In the genomic region with DNA sequence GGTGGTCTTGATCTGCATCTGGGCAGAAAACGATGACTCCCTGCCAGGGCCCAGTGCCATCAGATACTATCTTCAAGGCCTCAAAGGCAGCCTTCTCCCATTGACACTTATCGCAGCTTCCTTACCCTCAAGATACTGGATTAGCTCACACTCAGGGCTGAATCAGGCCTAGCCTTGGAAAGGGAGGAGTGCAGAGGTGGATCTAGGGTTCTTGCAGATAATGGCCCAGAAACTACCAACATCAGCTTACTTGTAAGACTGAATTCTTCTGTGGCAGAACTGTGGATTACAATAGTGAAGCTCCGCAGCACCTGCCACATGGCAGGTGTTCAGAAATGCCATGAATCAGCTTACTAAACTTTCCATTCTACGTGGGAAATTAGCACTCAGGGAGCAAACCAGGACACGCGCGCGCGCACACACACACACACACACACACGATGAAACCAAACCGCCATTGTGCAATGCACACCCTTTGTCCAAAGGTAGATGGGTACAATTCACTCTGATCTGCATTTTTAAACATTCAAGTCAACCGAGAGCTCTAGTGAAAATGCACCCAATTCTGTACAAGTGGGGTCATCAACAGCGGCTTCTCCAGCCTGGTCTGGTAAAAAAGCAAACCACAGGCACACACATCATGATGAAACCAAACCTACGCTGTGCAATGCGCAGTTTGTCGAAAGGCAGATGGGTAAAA, we compare ENCODE assay signal across 8 cellular contexts. TPM values are rescaled to one million over a fixed set of nuclear protein-coding genes. Genes with fewer than 3 reads are reported as not detected.
DNase-seq lines count a peak whose midpoint lies in the region; ATAC-seq and TF ChIP-seq lines count a peak whose summit lies in the region.

No MANE protein-coding gene starts in this region.

- H3K9me3 ChIP-seq in Loucy (ENCODE audit: insufficient read depth, low read depth, low read length), result no peaks in the 10 kb centered on the region
- H3K9me3 ChIP-seq in iPS-15b (ENCODE audit: control insufficient read depth, insufficient read depth, low read length), result no peaks in the 10 kb centered on the region

- H3K4me1 ChIP-seq in Loucy (ENCODE audit: insufficient read depth, low read length, poor library complexity, severe bottlenecking) (peaks cover 51% of the 10 kb centered on the region), iPS-15b (ENCODE audit: control insufficient read depth, insufficient read depth, low read length) (no peaks in the 10 kb centered on the region)

- peaks cover 39% of the 10 kb centered on the region for H3K79me2 ChIP-seq in Loucy (ENCODE audit: insufficient read depth, low read length)

- no peaks in the 10 kb centered on the region for H3K27me3 Mint-ChIP-seq in activated naive CD8-positive, alpha-beta T cell treated with anti-CD3 and anti-CD28 coated beads for 36 hours

- peak; percentile 24 for DNase-seq in DMS53 treated with DMSO at 0.1 percent for 48 hours (lab: John Stamatoyannopoulos, UW; ENCODE audit: unreplicated experiment)
- no peak for DNase-seq in activated naive CD8-positive, alpha-beta T cell treated with anti-CD3 and anti-CD28 coated beads for 36 hours
- no peak for DNase-seq in stimulated activated effector memory CD8-positive, alpha-beta T cell treated with anti-CD3 and anti-CD28 coated beads, Interleukin-12 subunit alpha, Interleukin-12 subunit beta, amount 100 ng/mL, for 72 hours (ENCODE audit: low spot score in 2 of 2)

- no peaks in the 10 kb centered on the region for H3K27me3 ChIP-seq in Loucy (ENCODE audit: insufficient read depth, low read length, poor library complexity, severe bottlenecking)
- no peaks in the 10 kb centered on the region for H3K27me3 ChIP-seq in iPS-15b (ENCODE audit: control insufficient read depth, insufficient read depth, low read length)

- no peak for ATAC-seq in stimulated activated effector memory CD8-positive, alpha-beta T cell treated with anti-CD3 and anti-CD28 coated beads, Interleukin-12 subunit alpha, Interleukin-12 subunit beta, amount 100 ng/mL, for 72 hours
- no peak for ATAC-seq in GM18873 (IDR thresholded peaks at IDR 0.05; ENCODE audit: low FRiP score, unreplicated experiment)
- ATAC-seq in HG03469 (IDR thresholded peaks at IDR 0.05; ENCODE audit: unreplicated experiment), result no peak
- no peak for ATAC-seq in HG02973 (IDR thresholded peaks at IDR 0.05; ENCODE audit: unreplicated experiment)

- peaks cover 5% of the 10 kb centered on the region for H3K36me3 Mint-ChIP-seq in activated naive CD8-positive, alpha-beta T cell treated with anti-CD3 and anti-CD28 coated beads for 36 hours
- peaks cover 16% of the 10 kb centered on the region for H3K36me3 Mint-ChIP-seq in stimulated activated effector memory CD8-positive, alpha-beta T cell treated with anti-CD3 and anti-CD28 coated beads, Interleukin-12 subunit alpha, Interleukin-12 subunit beta, amount 100 ng/mL, for 72 hours

- peak overlapping the region; percentile 96 for H3K4me3 Mint-ChIP-seq in activated naive CD8-positive, alpha-beta T cell treated with anti-CD3 and anti-CD28 coated beads for 36 hours
- H3K4me3 Mint-ChIP-seq in stimulated activated effector memory CD8-positive, alpha-beta T cell treated with anti-CD3 and anti-CD28 coated beads, Interleukin-12 subunit alpha, Interleukin-12 subunit beta, amount 100 ng/mL, for 72 hours, result peak overlapping the region; percentile 94

- TF ChIP-seq CTCF in Loucy (conservative IDR thresholded peaks at IDR 0.05; ENCODE audit: low read length), result no peak

- peak overlapping the region; percentile 83 for H3K4me3 ChIP-seq in Loucy (ENCODE audit: low read length, poor library complexity, severe bottlenecking)
- H3K4me3 ChIP-seq in iPS-15b (ENCODE audit: low read depth, low read length), result peak overlapping the region; percentile 76

- no peak overlapping the region for H2AFZ ChIP-seq in Loucy (ENCODE audit: low read length)

- no peaks in the 10 kb centered on the region for H3K9me2 ChIP-seq in Loucy (replicated peaks; ENCODE audit: low read depth, low read length)

- H3F3A ChIP-seq in Loucy (ENCODE audit: low read depth), result no peaks in the 10 kb centered on the region

- peak overlapping the region; percentile 85 for H3K27ac Mint-ChIP-seq in activated naive CD8-positive, alpha-beta T cell treated with anti-CD3 and anti-CD28 coated beads for 36 hours
- peak overlapping the region; percentile 88 for H3K27ac Mint-ChIP-seq in stimulated activated effector memory CD8-positive, alpha-beta T cell treated with anti-CD3 and anti-CD28 coated beads, Interleukin-12 subunit alpha, Interleukin-12 subunit beta, amount 100 ng/mL, for 72 hours

- H3K9ac ChIP-seq in Loucy (ENCODE audit: low read depth, low read length, poor library complexity, severe bottlenecking), result peak overlapping the region; percentile 76
- H3K9ac ChIP-seq in iPS-15b (ENCODE audit: low read depth, low read length), result no peak overlapping the region

- H3K9me3 Mint-ChIP-seq in activated naive CD8-positive, alpha-beta T cell treated with anti-CD3 and anti-CD28 coated beads for 36 hours, result no peaks in the 10 kb centered on the region
- no peaks in the 10 kb centered on the region for H3K9me3 Mint-ChIP-seq in stimulated activated effector memory CD8-positive, alpha-beta T cell treated with anti-CD3 and anti-CD28 coated beads, Interleukin-12 subunit alpha, Interleukin-12 subunit beta, amount 100 ng/mL, for 72 hours

- H3K4me1 Mint-ChIP-seq in activated naive CD8-positive, alpha-beta T cell treated with anti-CD3 and anti-CD28 coated beads for 36 hours, result peaks cover 36% of the 10 kb centered on the region
- peaks cover 23% of the 10 kb centered on the region for H3K4me1 Mint-ChIP-seq in stimulated activated effector memory CD8-positive, alpha-beta T cell treated with anti-CD3 and anti-CD28 coated beads, Interleukin-12 subunit alpha, Interleukin-12 subunit beta, amount 100 ng/mL, for 72 hours

- peaks cover 7% of the 10 kb centered on the region; the same call in 1 of the 2 replicates for H3K36me3 ChIP-seq in Loucy (ENCODE audit: insufficient read depth, low read length)
- peaks cover 5% of the 10 kb centered on the region for H3K36me3 ChIP-seq in iPS-15b (ENCODE audit: control insufficient read depth, insufficient read depth, low read length)

- peaks cover 11% of the 10 kb centered on the region for H4K20me1 ChIP-seq in Loucy (ENCODE audit: insufficient read depth, low read length, poor library complexity, severe bottlenecking)

- peak overlapping the region; percentile 71 for H3K4me2 ChIP-seq in Loucy (ENCODE audit: low read depth, low read length, poor library complexity, severe bottlenecking)

RNA-seq across cellular contexts. Expression of gene TMEM182, which starts 26.2 kb away (rescaled TPM):
- 1 to 10 TPM; 4.4 to 4.5 TPM for total RNA-seq in activated naive CD8-positive, alpha-beta T cell treated with anti-CD3 and anti-CD28 coated beads for 36 hours
